31 cellular contexts compared by ENCODE assay signal in the genomic region with DNA sequence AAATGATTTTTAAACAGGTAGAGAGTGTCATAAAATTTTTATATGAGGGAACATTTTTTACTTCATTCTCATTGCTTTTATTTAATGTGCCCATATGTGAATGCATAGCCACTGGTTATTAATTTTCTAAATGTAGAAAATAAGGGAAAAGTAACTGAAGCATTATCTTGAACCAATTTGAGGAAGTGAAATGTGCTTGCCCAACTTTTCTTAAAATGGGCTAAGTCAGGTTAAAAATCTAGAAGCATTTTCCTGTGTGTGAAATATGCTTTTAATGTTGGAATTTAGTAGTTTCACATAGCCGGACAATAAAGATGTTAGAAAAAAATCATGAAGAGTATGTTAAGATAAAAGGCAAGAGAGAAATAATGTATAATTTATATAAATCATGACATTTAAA. TPM values are rescaled to one million over a fixed set of nuclear protein-coding genes. Genes with fewer than 3 reads are reported as not detected.
DNase-seq lines count a peak whose midpoint lies in the region; ATAC-seq, FAIRE-seq and TF ChIP-seq lines count a peak whose summit lies in the region.
"Had no signal": no experiment of that assay in that cellular context is flagged by ENCODE, and none has a peak within 500 bp of the region (broad histone marks: within the 10 kb centered on the region; RNA-seq: fewer than 3 reads in every experiment).

No MANE protein-coding gene starts in this region.

- H3K4me1 Mint-ChIP-seq in CD14-positive monocyte, result peaks cover 62% of the 10 kb centered on the region
- H3K4me1 Mint-ChIP-seq in activated CD8-positive, alpha-beta T cell treated with anti-CD3 and anti-CD28 coated beads for 36 hours (ENCODE audit: low read depth), result peaks cover 44% of the 10 kb centered on the region

- H3K27me3 ChIP-seq in Loucy (ENCODE audit: insufficient read depth, low read length, poor library complexity, severe bottlenecking) (no peaks in the 10 kb centered on the region), GM12878 (replicated peaks in 1 of 2; ENCODE audit: control insufficient read depth in 2 of 2, insufficient read depth in 2 of 2, low read length in 1 of 2) (no peaks in the 10 kb centered on the region)

- H3K4me1 ChIP-seq in Loucy (ENCODE audit: insufficient read depth, low read length, poor library complexity, severe bottlenecking), result peaks cover 20% of the 10 kb centered on the region
- H3K4me1 ChIP-seq in GM12878 (ENCODE audit: control insufficient read depth, insufficient read depth, low read length), result no peaks in the 10 kb centered on the region

- H3K4me3 ChIP-seq in Loucy (ENCODE audit: low read length, poor library complexity, severe bottlenecking), result peak overlapping the region; percentile 36
- no peak overlapping the region for H3K4me3 ChIP-seq in GM12878

- in situ Hi-C loops in GM12878 (cut with MboI), result loop anchor here (25.0 kb wide), 1 partner anchor 1501 kb away; a partner anchor contains a TSS

- no peak overlapping the region for H2AFZ ChIP-seq in Loucy (ENCODE audit: low read length)
- no peak overlapping the region for H2AFZ ChIP-seq in GM12878 (ENCODE audit: control insufficient read depth, low read depth, low read length)

- no peak for TF ChIP-seq POLR2A in GM12878 (IDR thresholded peaks at IDR 0.05; ENCODE audit: low read depth, low read length)

- TF ChIP-seq EP300 in GM12878 (IDR thresholded peaks at IDR 0.05; ENCODE audit: borderline replicate concordance in 1 of 2, control insufficient read depth in 1 of 2, low read depth in 2 of 2, low read length in 2 of 2), result no peak

- no peak for ATAC-seq in GM12878
- no peak for ATAC-seq in activated CD8-positive, alpha-beta T cell treated with anti-CD3 and anti-CD28 coated beads for 36 hours
- ATAC-seq: HCT116; left lobe of liver; PC-3; Right ventricle myocardium inferior; sciatic nerve; stimulated activated effector memory CD8-positive, alpha-beta T cell treated with anti-CD3 and anti-CD28 coated beads, Interleukin-12 subunit alpha, Interleukin-12 subunit beta, amount 100 ng/mL, for 72 hours; T-cell had no signal

- H3K36me3 Mint-ChIP-seq in CD14-positive monocyte, result peaks cover 22 to 34% of the 10 kb centered on the region in 2 donors
- peaks cover 44% of the 10 kb centered on the region for H3K36me3 Mint-ChIP-seq in activated CD8-positive, alpha-beta T cell treated with anti-CD3 and anti-CD28 coated beads for 36 hours (ENCODE audit: low read depth)

- H3K27ac ChIP-seq in GM12878 (ENCODE audit: control insufficient read depth, insufficient read depth), result no peak overlapping the region
- H3K27ac ChIP-seq: C4-2B, KMS-11 had no signal

- POLR2A ChIA-PET in GM12878 (lab: Charles Lee), result interaction anchor here (0.7 kb wide), 1 partner anchor 15 kb away, joined by 3 read pairs; a partner anchor contains a TSS
- POLR2A ChIA-PET in activated CD8-positive, alpha-beta T cell treated with anti-CD3 and anti-CD28 coated beads for 36 hours (lab: Charles Lee), result interaction anchor here (0.6 kb wide), 1 partner anchor 214 kb away, joined by 4 read pairs; no protein-coding TSS in a partner anchor

- H3K4me2 ChIP-seq in Loucy (ENCODE audit: low read depth, low read length, poor library complexity, severe bottlenecking) (peak overlapping the region; percentile 37), GM12878 (ENCODE audit: control insufficient read depth, insufficient read depth) (no peak overlapping the region; the same call in none of the 2 replicates)
- H3K4me2 ChIP-seq: KMS-11 had no signal

- no peak for TF ChIP-seq RAD21 in GM12878 (IDR thresholded peaks at IDR 0.05; ENCODE audit: insufficient read depth, low read depth, low read length)

- TF ChIP-seq CTCF in CD14-positive monocyte (IDR thresholded peaks at IDR 0.05) (no peak), Loucy (conservative IDR thresholded peaks at IDR 0.05; ENCODE audit: low read length) (no peak), GM12878 (IDR thresholded peaks at IDR 0.05 in 2 of 3, conservative IDR thresholded peaks at IDR 0.05 in 1 of 3; ENCODE audit: control insufficient read depth in 2 of 3, extremely low read depth in 1 of 3, insufficient read depth in 1 of 3, low read depth in 3 of 3, low read length in 3 of 3) (no peak)
- no peak for TF ChIP-seq CTCF in activated CD8-positive, alpha-beta T cell treated with anti-CD3 and anti-CD28 coated beads for 36 hours (IDR thresholded peaks at IDR 0.05)

- peaks cover 0 to 3% (median 0%) of the 10 kb centered on the region in 7 donors for H3K9me3 Mint-ChIP-seq in CD14-positive monocyte
- H3K9me3 Mint-ChIP-seq in activated CD8-positive, alpha-beta T cell treated with anti-CD3 and anti-CD28 coated beads for 36 hours, result no peaks in the 10 kb centered on the region
- H3K9me3 Mint-ChIP-seq: brain; stimulated activated effector memory CD8-positive, alpha-beta T cell treated with anti-CD3 and anti-CD28 coated beads, Interleukin-12 subunit alpha, Interleukin-12 subunit beta, amount 100 ng/mL, for 72 hours; T-cell had no signal

- H3K27ac Mint-ChIP-seq in CD14-positive monocyte, result peak overlapping the region; percentile 91 to 100 (median 94)
- no peak overlapping the region for H3K27ac Mint-ChIP-seq in activated CD8-positive, alpha-beta T cell treated with anti-CD3 and anti-CD28 coated beads for 36 hours
- H3K27ac Mint-ChIP-seq: brain; progenitor cell of endocrine pancreas; stimulated activated effector memory CD8-positive, alpha-beta T cell treated with anti-CD3 and anti-CD28 coated beads, Interleukin-12 subunit alpha, Interleukin-12 subunit beta, amount 100 ng/mL, for 72 hours; T-cell had no signal

- H3K9me2 ChIP-seq in Loucy (replicated peaks; ENCODE audit: low read depth, low read length), result no peaks in the 10 kb centered on the region

- CTCF ChIA-PET in GM12878 (lab: Yijun Ruan, JAX), result no interaction called here
- CTCF ChIA-PET in activated CD8-positive, alpha-beta T cell treated with anti-CD3 and anti-CD28 coated beads for 36 hours (lab: Charles Lee), result no interaction called here

- H3K36me3 ChIP-seq in Loucy (ENCODE audit: insufficient read depth, low read length), result peaks cover 7% of the 10 kb centered on the region; the same call in 1 of the 2 replicates
- H3K36me3 ChIP-seq in GM12878 (ENCODE audit: control insufficient read depth in 2 of 2, insufficient read depth in 2 of 2, low read length in 1 of 2), result peaks cover 3 to 22% of the 10 kb centered on the region in 2 experiments

- intact Hi-C loops in CD14-positive monocyte (cut with micrococcal nuclease), result loop anchor here (5.0 to 10.0 kb wide), 2 partner anchors 44 to 97 kb away; a partner anchor contains a TSS
- intact Hi-C loops in GM12878 (cut with micrococcal nuclease; ENCODE audit: unreplicated experiment), result no loop called here
- intact Hi-C loops in activated CD8-positive, alpha-beta T cell treated with anti-CD3 and anti-CD28 coated beads for 36 hours (cut with micrococcal nuclease), result no loop called here

- no peak for FAIRE-seq in GM12878 (lab: Jason Lieb, UNC)
- FAIRE-seq: endothelial cell of umbilical vein, HTR-8/SVneo had no signal

- no peaks in the 10 kb centered on the region for H3F3A ChIP-seq in Loucy (ENCODE audit: low read depth)

- DNase-seq in CD14-positive monocyte (ENCODE audit: low spot score), result no peak
- DNase-seq in RPMI8226, result peak; percentile 50
- DNase-seq in GM12878 (ENCODE audit: low read depth, low spot score), result no peak
- DNase-seq in activated CD8-positive, alpha-beta T cell treated with anti-CD3 and anti-CD28 coated beads for 36 hours, result no peak
- DNase-seq in germinal center (ENCODE audit: low spot score), result no peak
- no peak for DNase-seq in NCI-H128 (lab: John Stamatoyannopoulos, UW; ENCODE audit: unreplicated experiment)
- DNase-seq: activated CD4-positive, alpha-beta T cell treated with anti-CD3 and anti-CD28 coated beads for 4 hours; activated naive CD4-positive, alpha-beta T cell treated with Interleukin-2 at 50 U/mL for 16 hours; activated T-cell treated with anti-CD3 and anti-CD28 coated beads, Interleukin-2, amount 50 U/mL, for 1 hour; DND-41; mesenchymal stem cell; NCI-H1092 treated with DMSO at 0.1 percent for 48 hours; NCI-H2029; NCI-H2227 treated with DMSO at 0.1 percent for 48 hours; NCI-H748 treated with DMSO at 0.1 percent for 48 hours; PC-3; stimulated activated CD4-positive, alpha-beta T cell treated with anti-CD3 and anti-CD28 coated beads, Interleukin-4, amount 100 ng/mL, for 24 hours; T-cell; trophoblast cell had no signal

- peak overlapping the region in 1 of 2 donors; percentile 51 for H3K4me3 Mint-ChIP-seq in CD14-positive monocyte
- H3K4me3 Mint-ChIP-seq in activated CD8-positive, alpha-beta T cell treated with anti-CD3 and anti-CD28 coated beads for 36 hours, result no peak overlapping the region
- H3K4me3 Mint-ChIP-seq: stimulated activated effector memory CD8-positive, alpha-beta T cell treated with anti-CD3 and anti-CD28 coated beads, Interleukin-12 subunit alpha, Interleukin-12 subunit beta, amount 100 ng/mL, for 72 hours; T-cell had no signal

- no peaks in the 10 kb centered on the region for H3K27me3 Mint-ChIP-seq in CD14-positive monocyte (ENCODE audit: low read depth in 3 of 3)
- H3K27me3 Mint-ChIP-seq in activated CD8-positive, alpha-beta T cell treated with anti-CD3 and anti-CD28 coated beads for 36 hours, result no peaks in the 10 kb centered on the region
- H3K27me3 Mint-ChIP-seq: progenitor cell of endocrine pancreas, T-cell had no signal

- 88% methylated on average over 1 of the region's 1 CpG for WGBS in GM12878 (ENCODE audit: insufficient coverage, insufficient replicate concordance, low lambda C conversion rate, missing lambda C conversion rate)

- H3K79me2 ChIP-seq in Loucy (ENCODE audit: insufficient read depth, low read length) (peaks cover 19% of the 10 kb centered on the region), GM12878 (ENCODE audit: control insufficient read depth, insufficient read depth, low read length) (peaks cover 19% of the 10 kb centered on the region)

- BruUV-seq in GM12878 (replicated peaks; lab: Mats Ljungman, UMichigan), result no TSS peak

- SMC1A ChIA-PET in GM12878 (lab: Charles Lee; ENCODE audit: uncharacterized antibody, unreplicated experiment), result no interaction called here

- H3K9me3 ChIP-seq in Loucy (ENCODE audit: insufficient read depth, low read depth, low read length), result no peaks in the 10 kb centered on the region
- no peaks in the 10 kb centered on the region for H3K9me3 ChIP-seq in GM12878 (replicated peaks; ENCODE audit: control insufficient read depth, insufficient read depth, low read length)

- H3K9ac ChIP-seq in Loucy (ENCODE audit: low read depth, low read length, poor library complexity, severe bottlenecking) (no peak overlapping the region), GM12878 (ENCODE audit: control insufficient read depth, insufficient read depth, low read length) (no peak overlapping the region)
- H3K9ac ChIP-seq: KMS-11 had no signal

- RAD21 ChIA-PET in GM12878 (lab: Charles Lee; ENCODE audit: unreplicated experiment), result no interaction called here

- H4K20me1 ChIP-seq in Loucy (ENCODE audit: insufficient read depth, low read length, poor library complexity, severe bottlenecking), result peaks cover 3% of the 10 kb centered on the region
- H4K20me1 ChIP-seq in GM12878 (ENCODE audit: control insufficient read depth, insufficient read depth), result no peaks in the 10 kb centered on the region

RNA-seq across cellular contexts. Expression of a gene that starts 3.8 kb away (rescaled TPM):
- polyA plus RNA-seq in CD14-positive monocyte (10 to 100 TPM; 68.4 to 88.1 TPM), GM12878 (2011; rRNA removed) (118 and 121 TPM in 2 replicates), GM12878 (2014; fragmentation: Illumina TruSeq; extraction: Trizol) (77.9 and 94.0 TPM in 2 replicates), GM12878 (2014; fragmentation: Nextera tagmentation; extraction: Ambion mirVana) (10 to 100 TPM; 49.1 to 73.2 TPM), GM12878 (2014; rRNA removed) (67.2 and 72.1 TPM in 2 replicates), GM12878 (2016; fragmentation: Nextera tagmentation; extraction: Ambion mirVana) (10 to 100 TPM; 93.4 to 95.7 TPM)
- 55.8 and 58.2 TPM in 2 replicates for total RNA-seq in GM12878 (2013; cell fraction: nucleolus; rRNA removed)
- total RNA-seq in GM12878 (2014; rRNA removed) (86.9 and 96.4 TPM in 2 replicates), GM12878 (2014; rRNA removed; fragmentation: Illumina TruSeq; extraction: Trizol) (64.3 and 66.8 TPM in 2 replicates), GM12878 (2021) (60.8 and 66.0 TPM in 2 replicates)
- polyA plus RNA-seq in GM12878 (2011; ENCODE audit: low read depth), result 53.9 TPM
- 105 and 114 TPM in 2 replicates for polyA plus RNA-seq in GM12878 (2011; cell fraction: cytosol; rRNA removed)
- 66.0 and 71.7 TPM in 2 replicates for polyA plus RNA-seq in GM12878 (2011; cell fraction: nucleus; rRNA removed)
- 62.1 and 85.4 TPM in 2 replicates for polyA plus RNA-seq in GM12878 (2012)
- polyA minus RNA-seq in GM12878 (2011; rRNA and poly(A)+ RNA removed), result 135 and 150 TPM in 2 replicates
- 29.0 and 37.9 TPM in 2 replicates for polyA minus RNA-seq in GM12878 (2011; cell fraction: cytosol; rRNA and poly(A)+ RNA removed)
- polyA minus RNA-seq in GM12878 (2011; cell fraction: nucleus; rRNA and poly(A)+ RNA removed), result 33.1 and 45.1 TPM in 2 replicates
- total RNA-seq in activated CD8-positive, alpha-beta T cell treated with anti-CD3 and anti-CD28 coated beads for 36 hours, result 10 to 100 TPM; 88.5 to 89.3 TPM

RNA-seq across cellular contexts. Expression of a gene that starts 14.5 kb away (rescaled TPM):
- polyA plus RNA-seq in CD14-positive monocyte, result 1 to 10 TPM; 5.2 to 6.9 TPM
- 20.4 and 21.3 TPM in 2 replicates for total RNA-seq in GM12878 (2013; cell fraction: nucleolus; rRNA removed)
- total RNA-seq in GM12878 (2014; rRNA removed), result 22.3 and 26.0 TPM in 2 replicates
- total RNA-seq in GM12878 (2014; rRNA removed; fragmentation: Illumina TruSeq; extraction: Trizol), result 24.9 TPM in 2 replicates
- total RNA-seq in GM12878 (2021), result 17.8 and 18.2 TPM in 2 replicates
- 6.2 TPM for polyA plus RNA-seq in GM12878 (2011; ENCODE audit: low read depth)
- 34.1 and 44.0 TPM in 2 replicates for polyA plus RNA-seq in GM12878 (2011; rRNA removed)
- polyA plus RNA-seq in GM12878 (2011; cell fraction: cytosol; rRNA removed), result 17.9 and 19.6 TPM in 2 replicates
- 8.6 and 11.6 TPM in 2 replicates for polyA plus RNA-seq in GM12878 (2011; cell fraction: nucleus; rRNA removed)
- polyA plus RNA-seq in GM12878 (2012), result 9.1 and 11.8 TPM in 2 replicates
- 29.7 and 36.5 TPM in 2 replicates for polyA plus RNA-seq in GM12878 (2014; fragmentation: Illumina TruSeq; extraction: Trizol)
- polyA plus RNA-seq in GM12878 (2014; fragmentation: Nextera tagmentation; extraction: Ambion mirVana), result 1 to 10 TPM; 7.1 to 9.2 TPM
- polyA plus RNA-seq in GM12878 (2014; rRNA removed), result 12.5 and 12.7 TPM in 2 replicates
- polyA plus RNA-seq in GM12878 (2016; fragmentation: Nextera tagmentation; extraction: Ambion mirVana), result 10 to 100 TPM; 13.2 to 13.8 TPM
- polyA minus RNA-seq in GM12878 (2011; rRNA and poly(A)+ RNA removed), result 53.0 and 66.5 TPM in 2 replicates
- polyA minus RNA-seq in GM12878 (2011; cell fraction: cytosol; rRNA and poly(A)+ RNA removed), result 10.8 and 15.4 TPM in 2 replicates
- 5.3 and 5.8 TPM in 2 replicates for polyA minus RNA-seq in GM12878 (2011; cell fraction: nucleus; rRNA and poly(A)+ RNA removed)
- 10 to 100 TPM; 15.8 to 17.5 TPM for total RNA-seq in activated CD8-positive, alpha-beta T cell treated with anti-CD3 and anti-CD28 coated beads for 36 hours

RNA-seq across cellular contexts. Expression of a gene that starts 44.4 kb away (rescaled TPM):
- 1 to 10 TPM; 4.8 to 6.7 TPM for polyA plus RNA-seq in CD14-positive monocyte
- total RNA-seq in GM12878 (2013; cell fraction: nucleolus; rRNA removed), result 17.0 and 21.0 TPM in 2 replicates
- 15.7 and 18.1 TPM in 2 replicates for total RNA-seq in GM12878 (2014; rRNA removed)
- total RNA-seq in GM12878 (2014; rRNA removed; fragmentation: Illumina TruSeq; extraction: Trizol), result 12.8 and 12.9 TPM in 2 replicates
- total RNA-seq in GM12878 (2021), result 8.1 and 8.7 TPM in 2 replicates
- 3.3 TPM for polyA plus RNA-seq in GM12878 (2011; ENCODE audit: low read depth)
- 8.7 and 14.9 TPM in 2 replicates for polyA plus RNA-seq in GM12878 (2011; rRNA removed)
- 2.8 and 4.6 TPM in 2 replicates for polyA plus RNA-seq in GM12878 (2011; cell fraction: cytosol; rRNA removed)
- 6.2 and 7.5 TPM in 2 replicates for polyA plus RNA-seq in GM12878 (2011; cell fraction: nucleus; rRNA removed)
- polyA plus RNA-seq in GM12878 (2012), result 4.8 and 4.9 TPM in 2 replicates
- 11.5 and 13.9 TPM in 2 replicates for polyA plus RNA-seq in GM12878 (2014; fragmentation: Illumina TruSeq; extraction: Trizol)
- polyA plus RNA-seq in GM12878 (2014; fragmentation: Nextera tagmentation; extraction: Ambion mirVana), result 10 to 100 TPM in 1 of 2 experiments, 1 to 10 TPM in 1; 9.5 to 12.4 TPM
- 13.5 and 16.9 TPM in 2 replicates for polyA plus RNA-seq in GM12878 (2014; rRNA removed)
- 10 to 100 TPM; 13.8 to 14.6 TPM for polyA plus RNA-seq in GM12878 (2016; fragmentation: Nextera tagmentation; extraction: Ambion mirVana)
- polyA minus RNA-seq in GM12878 (2011; rRNA and poly(A)+ RNA removed), result 2.9 and 4.4 TPM in 2 replicates
- polyA minus RNA-seq in GM12878 (2011; cell fraction: cytosol; rRNA and poly(A)+ RNA removed), result 2.8 and 4.2 TPM in 2 replicates
- polyA minus RNA-seq in GM12878 (2011; cell fraction: nucleus; rRNA and poly(A)+ RNA removed), result 4.8 and 5.7 TPM in 2 replicates
- total RNA-seq in activated CD8-positive, alpha-beta T cell treated with anti-CD3 and anti-CD28 coated beads for 36 hours, result 10 to 100 TPM in 1 of 2 experiments, 1 to 10 TPM in 1; 8.8 to 10.1 TPM

RNA-seq across cellular contexts. Expression of a gene that starts 44.7 kb away (rescaled TPM):
- polyA plus RNA-seq in CD14-positive monocyte (under 1 TPM; 0.17 to 0.69 TPM), GM12878 (2011; rRNA removed) (12.2 and 12.6 TPM in 2 replicates), GM12878 (2014; fragmentation: Illumina TruSeq; extraction: Trizol) (6.8 and 10.4 TPM in 2 replicates), GM12878 (2014; fragmentation: Nextera tagmentation; extraction: Ambion mirVana) (1 to 10 TPM; 6.1 to 7.6 TPM), GM12878 (2014; rRNA removed) (5.9 and 7.7 TPM in 2 replicates), GM12878 (2016; fragmentation: Nextera tagmentation; extraction: Ambion mirVana) (1 to 10 TPM; 3.6 to 3.7 TPM)
- total RNA-seq in GM12878 (2013; cell fraction: nucleolus; rRNA removed), result 9.9 and 10.9 TPM in 2 replicates
- total RNA-seq in GM12878 (2014; rRNA removed) (6.2 and 7.1 TPM in 2 replicates), GM12878 (2014; rRNA removed; fragmentation: Illumina TruSeq; extraction: Trizol) (6.7 and 8.1 TPM in 2 replicates), GM12878 (2021) (4.8 and 5.5 TPM in 2 replicates)
- 2.9 TPM for polyA plus RNA-seq in GM12878 (2011; ENCODE audit: low read depth)
- polyA plus RNA-seq in GM12878 (2011; cell fraction: cytosol; rRNA removed), result 7.1 and 7.3 TPM in 2 replicates
- 8.3 and 8.8 TPM in 2 replicates for polyA plus RNA-seq in GM12878 (2011; cell fraction: nucleus; rRNA removed)
- 3.5 and 5.0 TPM in 2 replicates for polyA plus RNA-seq in GM12878 (2012)
- polyA minus RNA-seq in GM12878 (2011; rRNA and poly(A)+ RNA removed), result 7.2 and 9.9 TPM in 2 replicates
- 1.6 and 5.0 TPM in 2 replicates for polyA minus RNA-seq in GM12878 (2011; cell fraction: cytosol; rRNA and poly(A)+ RNA removed)
- 5.0 and 6.1 TPM in 2 replicates for polyA minus RNA-seq in GM12878 (2011; cell fraction: nucleus; rRNA and poly(A)+ RNA removed)
- 1 to 10 TPM; 1.4 to 1.8 TPM for total RNA-seq in activated CD8-positive, alpha-beta T cell treated with anti-CD3 and anti-CD28 coated beads for 36 hours

RNA-seq across cellular contexts. Expression of a gene that starts 55.7 kb away (rescaled TPM):
- polyA plus RNA-seq in CD14-positive monocyte (100 to 1,000 TPM; 176 to 206 TPM), GM12878 (2011; rRNA removed) (137 and 180 TPM in 2 replicates), GM12878 (2014; fragmentation: Illumina TruSeq; extraction: Trizol) (138 and 156 TPM in 2 replicates), GM12878 (2014; fragmentation: Nextera tagmentation; extraction: Ambion mirVana) (100 to 1,000 TPM; 303 to 329 TPM), GM12878 (2014; rRNA removed) (123 and 189 TPM in 2 replicates), GM12878 (2016; fragmentation: Nextera tagmentation; extraction: Ambion mirVana) (100 to 1,000 TPM; 189 to 195 TPM)
- 11.3 and 18.2 TPM in 2 replicates for total RNA-seq in GM12878 (2013; cell fraction: nucleolus; rRNA removed)
- total RNA-seq in GM12878 (2014; rRNA removed) (171 and 180 TPM in 2 replicates), GM12878 (2014; rRNA removed; fragmentation: Illumina TruSeq; extraction: Trizol) (148 and 149 TPM in 2 replicates), GM12878 (2021) (74.3 and 90.0 TPM in 2 replicates)
- 371 TPM for polyA plus RNA-seq in GM12878 (2011; ENCODE audit: low read depth)
- 92.3 and 131 TPM in 2 replicates for polyA plus RNA-seq in GM12878 (2011; cell fraction: cytosol; rRNA removed)
- polyA plus RNA-seq in GM12878 (2011; cell fraction: nucleus; rRNA removed), result 48.6 and 51.7 TPM in 2 replicates
- 131 and 167 TPM in 2 replicates for polyA plus RNA-seq in GM12878 (2012)
- polyA minus RNA-seq in GM12878 (2011; rRNA and poly(A)+ RNA removed), result 49.2 and 52.6 TPM in 2 replicates
- polyA minus RNA-seq in GM12878 (2011; cell fraction: cytosol; rRNA and poly(A)+ RNA removed), result 21.5 and 27.4 TPM in 2 replicates
- polyA minus RNA-seq in GM12878 (2011; cell fraction: nucleus; rRNA and poly(A)+ RNA removed), result 37.4 and 45.1 TPM in 2 replicates
- 10 to 100 TPM; 56.5 to 56.6 TPM for total RNA-seq in activated CD8-positive, alpha-beta T cell treated with anti-CD3 and anti-CD28 coated beads for 36 hours

Comparison
In these comparisons a context has a peak if more than half of its experiments do, and no peak if none do; other contexts are left out.
1. intact Hi-C loops: an anchor here in CD14-positive monocyte (5.0 to 10.0 kb wide); none called in GM12878 and activated CD8-positive, alpha-beta T cell treated with anti-CD3 and anti-CD28 coated beads for 36 hours.